In the genomic region with DNA sequence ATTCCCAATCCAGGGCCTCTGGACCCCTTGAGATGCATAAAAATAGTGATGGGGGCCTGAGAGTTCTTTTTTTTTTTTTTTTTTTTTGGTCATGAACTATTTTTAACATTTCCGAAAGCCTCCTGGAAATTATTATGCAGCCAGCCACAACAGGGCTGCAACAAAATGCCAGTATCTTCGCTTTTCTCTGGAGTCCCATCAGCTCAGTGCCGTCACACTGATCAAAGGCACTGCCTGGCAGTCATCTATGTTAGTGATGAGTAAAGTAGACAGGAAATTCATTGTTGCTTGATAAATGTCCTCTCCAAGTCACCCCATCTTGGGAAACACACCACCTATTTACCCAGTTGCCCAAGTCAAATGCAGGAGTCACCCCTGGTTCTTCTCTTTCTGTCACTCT, we compare ENCODE assay signal across 17 cellular contexts. TPM values are rescaled to one million over a fixed set of nuclear protein-coding genes. Genes with fewer than 3 reads are reported as not detected.
A peak's percentile ranks its signal among the peaks of the same experiment; 100 is the strongest.
DNase-seq lines count a peak whose midpoint lies in the region; ATAC-seq and TF ChIP-seq lines count a peak whose summit lies in the region.
"Had no signal": no experiment of that assay in that cellular context is flagged by ENCODE, and none has a peak within 500 bp of the region (broad histone marks: within the 10 kb centered on the region; RNA-seq: fewer than 3 reads in every experiment).

No MANE protein-coding gene starts in this region.

- intact Hi-C loops in breast epithelium (cut with DNase I; ENCODE audit: low total_unique reads), result no loop called here

- H3K27ac Mint-ChIP-seq in nephron, result peak overlapping the region in 2 of 3 experiments; percentile 66 to 84
- H3K27ac Mint-ChIP-seq: B cell; CD4-positive, alpha-beta T cell had no signal

- no peak for TF ChIP-seq CTCF in GM13976 (IDR thresholded peaks at IDR 0.05; ENCODE audit: borderline replicate concordance, control extremely low read depth, extremely low read depth, insufficient read depth, missing control alignments)
- no peak for TF ChIP-seq CTCF in nephron (IDR thresholded peaks at IDR 0.05; ENCODE audit: unreplicated experiment in 3 of 3)
- no peak for TF ChIP-seq CTCF in osteoblast (IDR thresholded peaks at IDR 0.05; ENCODE audit: extremely low read depth, low read depth, low read length)
- TF ChIP-seq CTCF in breast epithelium (IDR thresholded peaks at IDR 0.05), result no peak

- H3K4me1 ChIP-seq in osteoblast (ENCODE audit: insufficient read depth, low read length) (peaks cover 8% of the 10 kb centered on the region), breast epithelium (no peaks in the 10 kb centered on the region)
- H3K4me1 ChIP-seq: Caco-2 had no signal

- no peaks in the 10 kb centered on the region for H3K36me3 Mint-ChIP-seq in nephron (ENCODE audit: low read depth)

- no peak overlapping the region for H3K27ac ChIP-seq in osteoblast (ENCODE audit: low read depth, low read length)
- H3K27ac ChIP-seq in breast epithelium, result no peak overlapping the region
- H3K27ac ChIP-seq: C4-2B, HL-60 had no signal

- peak; percentile 12 for DNase-seq in GM13976 (ENCODE audit: low spot score)
- peak; percentile 53 for DNase-seq in osteoblast (ENCODE audit: insufficient read length, low spot score, missing footprints)
- no peak for DNase-seq in breast epithelium (ENCODE audit: low spot score in 2 of 2)
- no peak for DNase-seq in activated CD4-positive, alpha-beta T cell treated with anti-CD3 and anti-CD28 coated beads, Interleukin-2, amount 50 U/mL, for 1 hour
- DNase-seq: Caco-2; CD4-positive, alpha-beta T cell; GOT3; H7; HFFc6 had no signal

- H3K4me1 Mint-ChIP-seq in nephron, result peaks cover 4% of the 10 kb centered on the region
- H3K4me1 Mint-ChIP-seq: B cell had no signal

- H4K20me1 ChIP-seq in osteoblast (ENCODE audit: insufficient read depth, low read length), result peaks cover 9% of the 10 kb centered on the region

- no peaks in the 10 kb centered on the region for H3K9me3 ChIP-seq in osteoblast (ENCODE audit: low read depth, low read length)
- H3K9me3 ChIP-seq in breast epithelium, result no peaks in the 10 kb centered on the region
- H3K9me3 ChIP-seq: Caco-2 had no signal

- H3K4me2 ChIP-seq in osteoblast (ENCODE audit: insufficient read depth, low read length), result no peak overlapping the region

- H3K79me2 ChIP-seq in osteoblast (ENCODE audit: insufficient read depth, low read length), result no peaks in the 10 kb centered on the region

- H3K4me3 ChIP-seq in osteoblast (ENCODE audit: insufficient read depth, low read length) (no peak overlapping the region), breast epithelium (no peak overlapping the region)

- no peak for ATAC-seq in GM18519 (IDR thresholded peaks at IDR 0.05; ENCODE audit: low FRiP score, unreplicated experiment)
- ATAC-seq: HCT116 had no signal

- H2AFZ ChIP-seq in osteoblast (ENCODE audit: low read length), result no peak overlapping the region

- no peak overlapping the region for H3K4me3 Mint-ChIP-seq in nephron
- H3K4me3 Mint-ChIP-seq: B cell; CD4-positive, alpha-beta T cell; HFFc6 had no signal

- in situ Hi-C loops in GM13976 (cut with MboI; ENCODE audit: low sequenced_read_pairs, unreplicated experiment), result loop anchor here (10.0 to 25.0 kb wide), 2 partner anchors 135 to 302 kb away; no protein-coding TSS in a partner anchor

- TF ChIP-seq POLR2A in breast epithelium (IDR thresholded peaks at IDR 0.05), result no peak

- H3K27me3 ChIP-seq in osteoblast (ENCODE audit: insufficient read depth, low read length) (no peaks in the 10 kb centered on the region), breast epithelium (no peaks in the 10 kb centered on the region)

- H3K9me3 Mint-ChIP-seq in nephron, result no peaks in the 10 kb centered on the region
- H3K9me3 Mint-ChIP-seq: CD4-positive, alpha-beta T cell; HFFc6 had no signal

- H3K27me3 Mint-ChIP-seq in nephron (ENCODE audit: low read depth), result peaks cover 8% of the 10 kb centered on the region
- H3K27me3 Mint-ChIP-seq: CD4-positive, alpha-beta T cell had no signal

- H3K36me3 ChIP-seq in osteoblast (ENCODE audit: insufficient read depth, low read length), result peaks cover 82% of the 10 kb centered on the region
- no peaks in the 10 kb centered on the region for H3K36me3 ChIP-seq in breast epithelium

RNA-seq across cellular contexts. Expression of a gene that starts 15.2 kb away (rescaled TPM):
- 75.7 and 86.5 TPM in 2 replicates for total RNA-seq in osteoblast
- total RNA-seq in breast epithelium, result 10 to 100 TPM; 67.8 to 84.9 (median 70.1) TPM

RNA-seq across cellular contexts. Expression of a gene that starts 42.4 kb away (rescaled TPM):
- total RNA-seq in osteoblast, result not detected in 2 replicates
- not detected for total RNA-seq in breast epithelium
- total RNA-seq: A172; Caco-2; CD4-positive, alpha-beta T cell; H7; HFFc6; HT1080 had no signal

RNA-seq across cellular contexts. Expression of a gene that starts 43.9 kb away (rescaled TPM):
- total RNA-seq in osteoblast (158 and 197 TPM in 2 replicates), breast epithelium (10 to 100 TPM; 55.2 to 79.5 (median 58.7) TPM)
- total RNA-seq: B cell; CD4-positive, alpha-beta T cell had no signal

Comparison
In these comparisons a context has a peak if more than half of its experiments do, and no peak if none do; other contexts are left out.
1. DNase-seq: peak in GM13976 (single experiment) and osteoblast (single experiment); none in breast epithelium (0 of 2) and activated CD4-positive, alpha-beta T cell treated with anti-CD3 and anti-CD28 coated beads, Interleukin-2, amount 50 U/mL, for 1 hour (single experiment).